23 cellular contexts compared by ENCODE assay signal in genomic region chr2:219592721-219593120, GRCh38. TPM values are rescaled to one million over a fixed set of nuclear protein-coding genes. Genes with fewer than 3 reads are reported as not detected.
DNase-seq lines count a peak whose midpoint lies in the region; ATAC-seq and TF ChIP-seq lines count a peak whose summit lies in the region.
"Had no signal": no experiment of that assay in that cellular context is flagged by ENCODE, and none has a peak within 500 bp of the region (broad histone marks: within the 10 kb centered on the region; RNA-seq: fewer than 3 reads in every experiment).

No MANE protein-coding gene starts in this region.

- DNase-seq in GM23338 (ENCODE audit: low spot score) (no peak), choroid plexus epithelial cell (ENCODE audit: low read depth) (peak; percentile 5), neuronal stem cell (ENCODE audit: low spot score) (no peak), MM.1S (no peak), hippocampal formation (lab: John Stamatoyannopoulos, UW) (no peak)
- DNase-seq in activated CD8-positive, alpha-beta memory T cell treated with anti-CD3 and anti-CD28 coated beads, Interleukin-2, amount 50 U/mL, for 4 hours, result no peak
- DNase-seq: activated CD4-positive, alpha-beta memory T cell treated with anti-CD3 and anti-CD28 coated beads for 36 hours; activated gamma-delta T cell treated with Interleukin-2 at 50 U/mL for 16 hours; activated T-cell treated with anti-CD3 and anti-CD28 coated beads for 4 hours; naive thymus-derived CD8-positive, alpha-beta T cell; NCI-H1105 treated with DMSO at 0.1 percent for 48 hours; NCI-H2081 treated with DMSO at 0.1 percent for 48 hours; NCI-H82; OCI-M1; T1000 had no signal

- H3K4me3 ChIP-seq in GM23338 (no peak overlapping the region), choroid plexus epithelial cell (ENCODE audit: low read depth, low read length) (no peak overlapping the region), neuronal stem cell (ENCODE audit: low read length in 2 of 2) (no peak overlapping the region), MM.1S (ENCODE audit: low read length) (no peak overlapping the region)
- H3K4me3 ChIP-seq: breast epithelium, coronary artery had no signal

- peaks cover 2% of the 10 kb centered on the region for H3K27me3 Mint-ChIP-seq in GM23338 (ENCODE audit: insufficient read depth, low read depth, poor library complexity)

- H3K27me3 ChIP-seq in GM23338 (ENCODE audit: insufficient read depth) (no peaks in the 10 kb centered on the region), neuronal stem cell (ENCODE audit: control insufficient read depth in 3 of 3, insufficient read depth in 3 of 3, low read depth in 1 of 3, low read length in 3 of 3) (peaks cover 0 to 4% (median 0%) of the 10 kb centered on the region in 3 experiments), MM.1S (replicated peaks; ENCODE audit: insufficient read depth, low read length) (no peaks in the 10 kb centered on the region)
- H3K27me3 ChIP-seq: breast epithelium had no signal

- H4K20me1 ChIP-seq in GM23338 (replicated peaks; ENCODE audit: insufficient read depth) (no peaks in the 10 kb centered on the region), MM.1S (ENCODE audit: insufficient read depth, low read length) (no peaks in the 10 kb centered on the region)

- H4K91ac ChIP-seq in neuronal stem cell (ENCODE audit: low read depth, low read length, poor library complexity), result no peak overlapping the region

- ATAC-seq in GM23338, result no peak
- ATAC-seq: left lobe of liver; naive thymus-derived CD8-positive, alpha-beta T cell; Right ventricle myocardium inferior; sciatic nerve; WTC11 had no signal

- H3K36me3 Mint-ChIP-seq in GM23338 (ENCODE audit: low read depth), result no peaks in the 10 kb centered on the region
- H3K36me3 Mint-ChIP-seq: activated CD4-positive, alpha-beta memory T cell treated with anti-CD3 and anti-CD28 coated beads for 36 hours; naive thymus-derived CD8-positive, alpha-beta T cell; WTC11 had no signal

- H2BK12ac ChIP-seq in neuronal stem cell (ENCODE audit: low read length), result no peak overlapping the region

- H2BK5ac ChIP-seq in neuronal stem cell (ENCODE audit: low read length), result no peak overlapping the region

- no peak overlapping the region for H3K4me2 ChIP-seq in GM23338
- no peak overlapping the region for H3K4me2 ChIP-seq in neuronal stem cell (ENCODE audit: insufficient read depth, low read length, poor library complexity, severe bottlenecking)
- no peak overlapping the region for H3K4me2 ChIP-seq in MM.1S (ENCODE audit: low read depth, low read length)

- no peaks in the 10 kb centered on the region for H3K79me1 ChIP-seq in neuronal stem cell (ENCODE audit: low read depth, low read length)

- no peak overlapping the region for H3K14ac ChIP-seq in neuronal stem cell (ENCODE audit: low read length)

- no CpG with 5 or more reads among the region's 6 CpGs for WGBS in neuronal stem cell (ENCODE audit: extremely low coverage in 2 of 2, insufficient read length in 2 of 2, insufficient replicate concordance in 1 of 2), 2 donors

- no peak overlapping the region for H3K27ac Mint-ChIP-seq in GM23338
- H3K27ac Mint-ChIP-seq: activated CD4-positive, alpha-beta memory T cell treated with anti-CD3 and anti-CD28 coated beads for 36 hours; WTC11 had no signal

- peaks cover 4% of the 10 kb centered on the region for H3F3A ChIP-seq in GM23338 (replicated peaks; ENCODE audit: low read depth)
- H3F3A ChIP-seq in MM.1S (ENCODE audit: insufficient read depth, low read length), result peaks cover 7% of the 10 kb centered on the region; the same call in 1 of the 2 replicates

- no peak overlapping the region for H3K9ac ChIP-seq in neuronal stem cell (ENCODE audit: low read depth, low read length, poor library complexity)
- H3K9ac ChIP-seq in MM.1S (ENCODE audit: low read length), result no peak overlapping the region
- H3K9ac ChIP-seq: parathyroid adenoma had no signal

- peak overlapping the region; percentile 59; the same call in 1 of the 2 replicates for H2AFZ ChIP-seq in GM23338
- H2AFZ ChIP-seq in neuronal stem cell (ENCODE audit: low read length), result peak overlapping the region; percentile 70
- H2AFZ ChIP-seq in MM.1S (ENCODE audit: low read length), result no peak overlapping the region
- H2AFZ ChIP-seq: parathyroid adenoma had no signal

- no peak overlapping the region for H4K8ac ChIP-seq in neuronal stem cell (ENCODE audit: low read depth, low read length)

- H3K27ac ChIP-seq in GM23338 (ENCODE audit: low read depth) (no peak overlapping the region), neuronal stem cell (replicated peaks; ENCODE audit: low read length) (no peak overlapping the region), MM.1S (ENCODE audit: low read length) (no peak overlapping the region)
- H3K27ac ChIP-seq: breast epithelium, coronary artery, parathyroid adenoma had no signal

- no peak overlapping the region for H3K4ac ChIP-seq in neuronal stem cell (ENCODE audit: low read length)

- H3K36me3 ChIP-seq in GM23338 (ENCODE audit: insufficient read depth) (no peaks in the 10 kb centered on the region), neuronal stem cell (replicated peaks in 1 of 2; ENCODE audit: control insufficient read depth in 2 of 2, insufficient read depth in 2 of 2, low read length in 2 of 2) (no peaks in the 10 kb centered on the region), MM.1S (replicated peaks; ENCODE audit: insufficient read depth, low read length) (no peaks in the 10 kb centered on the region)
- H3K36me3 ChIP-seq: breast epithelium had no signal

- H3K23ac ChIP-seq in neuronal stem cell (ENCODE audit: low read depth, low read length, poor library complexity), result no peak overlapping the region

- TF ChIP-seq CTCF in GM23338 (conservative IDR thresholded peaks at IDR 0.05; ENCODE audit: low read depth in 2 of 2) (no peak), choroid plexus epithelial cell (conservative IDR thresholded peaks at IDR 0.05; ENCODE audit: low read depth, low read length) (no peak), MM.1S (IDR thresholded peaks at IDR 0.05; ENCODE audit: low read length) (no peak)

- H3K9me3 ChIP-seq in neuronal stem cell (replicated peaks in 1 of 2; ENCODE audit: control insufficient read depth in 2 of 2, insufficient read depth in 1 of 2, low read depth in 1 of 2, low read length in 2 of 2) (no peaks in the 10 kb centered on the region), MM.1S (replicated peaks; ENCODE audit: insufficient read depth, low read length) (no peaks in the 10 kb centered on the region)
- H3K9me3 ChIP-seq: breast epithelium had no signal

- H3K79me2 ChIP-seq in GM23338 (replicated peaks; ENCODE audit: insufficient read depth) (no peaks in the 10 kb centered on the region), MM.1S (ENCODE audit: low read length) (no peaks in the 10 kb centered on the region)
- H3K79me2 ChIP-seq: parathyroid adenoma had no signal

- H3K4me3 Mint-ChIP-seq in GM23338, result no peak overlapping the region
- H3K4me3 Mint-ChIP-seq: activated CD4-positive, alpha-beta memory T cell treated with anti-CD3 and anti-CD28 coated beads for 36 hours; naive thymus-derived CD8-positive, alpha-beta T cell; WTC11 had no signal

- H3K4me1 ChIP-seq in GM23338 (ENCODE audit: insufficient read depth) (peaks cover 18% of the 10 kb centered on the region), neuronal stem cell (ENCODE audit: control insufficient read depth in 2 of 2, insufficient read depth in 1 of 2, low read depth in 1 of 2, low read length in 2 of 2) (peaks cover 3 to 6% of the 10 kb centered on the region in 2 donors), MM.1S (ENCODE audit: low read length) (peaks cover 5% of the 10 kb centered on the region)
- H3K4me1 ChIP-seq: breast epithelium had no signal

- H2BK120ac ChIP-seq in neuronal stem cell (ENCODE audit: low read depth, low read length), result no peak overlapping the region

- no peak overlapping the region for H3K18ac ChIP-seq in neuronal stem cell (ENCODE audit: low read length)

- H2BK15ac ChIP-seq in neuronal stem cell (ENCODE audit: low read length), result no peak overlapping the region

- H2AK5ac ChIP-seq in neuronal stem cell (ENCODE audit: low read depth, low read length), result no peak overlapping the region

- H3K4me1 Mint-ChIP-seq in GM23338, result peaks cover 17% of the 10 kb centered on the region

- H3K9me2 ChIP-seq in GM23338 (ENCODE audit: insufficient read depth) (no peaks in the 10 kb centered on the region), MM.1S (replicated peaks; ENCODE audit: insufficient read depth, low read length) (no peaks in the 10 kb centered on the region)

- no peaks in the 10 kb centered on the region; the same call in 2 of the 3 replicates for H3K9me3 Mint-ChIP-seq in GM23338
- H3K9me3 Mint-ChIP-seq: activated CD4-positive, alpha-beta memory T cell treated with anti-CD3 and anti-CD28 coated beads for 36 hours had no signal

RNA-seq across cellular contexts. Expression of gene STK11IP, which starts 4.9 kb away (rescaled TPM):
- 28.1 and 29.3 TPM in 2 replicates for total RNA-seq in GM23338 (2014; rRNA removed; shearing (Covaris generic))
- 14.2 and 16.6 TPM in 2 replicates for polyA plus RNA-seq in GM23338 (2016; fragmentation: Nextera tagmentation; extraction: Ambion mirVana)
- polyA plus RNA-seq in neuronal stem cell (2013, experiment 1 of 2), result 12.9 TPM
- polyA plus RNA-seq in neuronal stem cell (2013, experiment 2 of 2), result 12.0 TPM

RNA-seq across cellular contexts. Expression of gene INHA, which starts 20.6 kb away (rescaled TPM):
- 0.31 and 1.6 TPM in 2 replicates for total RNA-seq in GM23338 (2014; rRNA removed; shearing (Covaris generic))
- 0.56 and 1.5 TPM in 2 replicates for polyA plus RNA-seq in GM23338 (2016; fragmentation: Nextera tagmentation; extraction: Ambion mirVana)
- polyA plus RNA-seq in neuronal stem cell (2013, experiment 1 of 2), result 0.50 TPM
- polyA plus RNA-seq in neuronal stem cell (2013, experiment 2 of 2), result 0.35 TPM
- total RNA-seq: activated CD4-positive, alpha-beta memory T cell treated with anti-CD3 and anti-CD28 coated beads for 36 hours; glomerular endothelial cell; naive thymus-derived CD8-positive, alpha-beta T cell had no signal
- polyA plus RNA-seq: naive thymus-derived CD8-positive, alpha-beta T cell had no signal

RNA-seq across cellular contexts. Expression of gene OBSL1, which starts 21.4 kb away (rescaled TPM):
- 164 and 207 TPM in 2 replicates for total RNA-seq in GM23338 (2014; rRNA removed; shearing (Covaris generic))
- 94.9 and 102 TPM in 2 replicates for polyA plus RNA-seq in GM23338 (2016; fragmentation: Nextera tagmentation; extraction: Ambion mirVana)
- 40.6 TPM for polyA plus RNA-seq in neuronal stem cell (2013, experiment 1 of 2)
- 41.4 TPM for polyA plus RNA-seq in neuronal stem cell (2013, experiment 2 of 2)
- polyA plus RNA-seq: naive thymus-derived CD8-positive, alpha-beta T cell had no signal

RNA-seq across cellular contexts. Expression of gene SLC4A3, which starts 34.7 kb away (rescaled TPM):
- total RNA-seq in GM23338 (2014; rRNA removed; shearing (Covaris generic)), result 5.6 and 6.8 TPM in 2 replicates
- 3.6 and 3.9 TPM in 2 replicates for polyA plus RNA-seq in GM23338 (2016; fragmentation: Nextera tagmentation; extraction: Ambion mirVana)
- 3.2 TPM for polyA plus RNA-seq in neuronal stem cell (2013, experiment 1 of 2)
- 3.4 TPM for polyA plus RNA-seq in neuronal stem cell (2013, experiment 2 of 2)
- total RNA-seq: activated CD4-positive, alpha-beta memory T cell treated with anti-CD3 and anti-CD28 coated beads for 36 hours had no signal
- polyA plus RNA-seq: naive thymus-derived CD8-positive, alpha-beta T cell had no signal

RNA-seq across cellular contexts. Expression of gene TMEM198, which starts 48.9 kb away (rescaled TPM):
- total RNA-seq in GM23338 (2014; rRNA removed; shearing (Covaris generic)), result 13.7 and 25.6 TPM in 2 replicates
- polyA plus RNA-seq in GM23338 (2016; fragmentation: Nextera tagmentation; extraction: Ambion mirVana), result 5.6 TPM in 2 replicates
- 2.7 TPM for polyA plus RNA-seq in neuronal stem cell (2013, experiment 1 of 2)
- polyA plus RNA-seq in neuronal stem cell (2013, experiment 2 of 2), result 1.8 TPM
